1 cellular context compared by ENCODE assay signal in genomic region chr12:104643921-104644669, GRCh38.
TF ChIP-seq lines count a peak whose summit lies in the region.

No MANE protein-coding gene starts in this region.

TF ChIP-seq in SK-N-SH, 30 proteins besides CTCF, POLR2A, EP300 and RAD21 (continued from another document):
- TF ChIP-seq CHD2 (IDR thresholded peaks at IDR 0.05; ENCODE audit: low read length, partially characterized antibody), result no peak
- no peak for TF ChIP-seq ZBTB33 (IDR thresholded peaks at IDR 0.05; ENCODE audit: borderline replicate concordance, low read depth)
- TF ChIP-seq SIN3A (IDR thresholded peaks at IDR 0.05; ENCODE audit: borderline replicate concordance, low read depth, low read length), result no peak
- TF ChIP-seq NRF1 (IDR thresholded peaks at IDR 0.05; ENCODE audit: low read depth, low read length), result no peak
- no peak for TF ChIP-seq TAF1 (IDR thresholded peaks at IDR 0.05; ENCODE audit: borderline replicate concordance, low read depth, low read length)
- no peak for TF ChIP-seq GATA2 (CRISPR knock-in tag; IDR thresholded peaks at IDR 0.05)
- TF ChIP-seq USF2 (IDR thresholded peaks at IDR 0.05; ENCODE audit: borderline replicate concordance, low read depth, low read length), result no peak
- no peak for TF ChIP-seq ELF1 (IDR thresholded peaks at IDR 0.05)
- no peak for TF ChIP-seq FOXM1 (IDR thresholded peaks at IDR 0.05; ENCODE audit: low read depth)
- no peak for TF ChIP-seq RFX5 (IDR thresholded peaks at IDR 0.05; ENCODE audit: low read length)
